Comparison of ENCODE assay signal across 10 cellular contexts in the genomic region with DNA sequence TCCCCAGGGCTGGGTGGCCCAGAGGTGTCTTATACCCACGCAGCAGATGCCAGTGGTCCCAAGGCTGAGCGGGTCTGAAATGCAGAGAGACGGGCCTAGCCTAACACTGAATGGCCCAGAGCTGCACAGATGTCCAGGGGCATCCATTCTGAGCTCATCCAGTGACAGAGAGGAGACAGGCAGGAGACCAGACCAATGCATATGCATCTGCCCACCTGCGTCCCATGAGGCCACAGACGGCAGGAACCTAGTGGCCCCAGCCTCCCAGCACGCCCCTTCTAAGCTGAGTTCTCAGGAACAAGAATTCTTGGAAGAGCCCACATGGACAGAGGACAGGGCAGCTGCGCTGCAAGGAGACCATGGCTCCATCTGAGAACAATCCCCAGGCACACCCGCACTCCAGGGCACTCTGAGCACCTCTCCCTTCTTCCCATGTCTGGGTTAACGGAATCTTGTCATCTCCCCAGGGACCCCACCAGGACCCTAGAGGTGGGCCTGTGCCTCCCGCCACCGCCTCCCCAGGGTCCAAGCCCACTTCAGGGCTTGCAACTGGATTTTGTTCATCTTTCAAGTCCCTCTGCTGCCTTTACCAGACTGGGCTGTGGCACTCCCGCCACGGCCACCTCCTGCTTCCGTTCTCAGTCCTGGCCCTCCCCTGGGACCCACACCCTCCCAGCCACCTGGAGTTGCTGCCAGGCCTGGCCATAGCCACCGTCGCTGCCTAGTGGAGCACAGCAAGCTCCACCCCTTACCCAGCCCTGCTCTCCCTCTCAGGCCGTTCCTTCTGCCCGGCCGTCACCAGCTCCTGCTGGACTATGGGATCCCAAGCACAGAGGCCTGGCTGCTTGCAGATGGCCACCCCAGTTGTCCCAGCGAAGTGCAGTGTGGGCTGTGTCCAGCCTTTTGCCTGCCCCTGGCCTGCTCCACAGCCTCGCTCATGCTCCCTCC. TPM values are rescaled to one million over a fixed set of nuclear protein-coding genes. Genes with fewer than 3 reads are reported as not detected.
DNase-seq lines count a peak whose midpoint lies in the region; TF ChIP-seq lines count a peak whose summit lies in the region.
"Had no signal": no experiment of that assay in that cellular context is flagged by ENCODE, and none has a peak within 500 bp of the region (broad histone marks: within the 10 kb centered on the region; RNA-seq: fewer than 3 reads in every experiment).

No MANE protein-coding gene starts in this region.

- H3K9me3 ChIP-seq in Karpas-422 (ENCODE audit: low read length), result no peaks in the 10 kb centered on the region

- H3K4me1 Mint-ChIP-seq in glutamatergic neuron (ENCODE audit: low read depth, unreplicated experiment), result no peaks in the 10 kb centered on the region

- no peaks in the 10 kb centered on the region; the same call in 1 of the 2 replicates for H3K27me3 ChIP-seq in Karpas-422 (ENCODE audit: low read length)

- H3K4me1 ChIP-seq in Karpas-422 (ENCODE audit: low read length), result peaks cover 22% of the 10 kb centered on the region

- in situ Hi-C loops in GM13976 (cut with MboI; ENCODE audit: low sequenced_read_pairs, unreplicated experiment), result no loop called here

- no peaks in the 10 kb centered on the region for H4K20me1 ChIP-seq in Karpas-422 (ENCODE audit: insufficient read depth, low read depth, low read length)

- H3K9me3 Mint-ChIP-seq in glutamatergic neuron (ENCODE audit: unreplicated experiment), result peaks cover 3% of the 10 kb centered on the region

- no peak overlapping the region for H3K27ac Mint-ChIP-seq in glutamatergic neuron (ENCODE audit: unreplicated experiment)

- peak overlapping the region; percentile 38 for H3K9ac ChIP-seq in Karpas-422 (ENCODE audit: low read length)

- no peak for TF ChIP-seq CTCF in GM13976 (IDR thresholded peaks at IDR 0.05; ENCODE audit: borderline replicate concordance, control extremely low read depth, extremely low read depth, insufficient read depth, missing control alignments)
- TF ChIP-seq CTCF in glutamatergic neuron (IDR thresholded peaks at IDR 0.05; ENCODE audit: partially characterized antibody, unreplicated experiment), result no peak

- no peaks in the 10 kb centered on the region for H3K79me2 ChIP-seq in Karpas-422 (ENCODE audit: low read length)

- peak overlapping the region; percentile 64 for H3K4me2 ChIP-seq in Karpas-422 (ENCODE audit: low read depth, low read length, poor library complexity, severe bottlenecking)

- DNase-seq in AG08395 (ENCODE audit: low spot score) (peak; percentile 1), GM13976 (ENCODE audit: low spot score) (peak; percentile 20), Karpas-422 (peak; percentile 78), glutamatergic neuron (peak; percentile 51), HuH-7 (ENCODE audit: low spot score) (no peak), NCI-H1694 (lab: John Stamatoyannopoulos, UW) (no peak), NCI-H345 (lab: John Stamatoyannopoulos, UW) (no peak), NCI-H146 (lab: John Stamatoyannopoulos, UW) (no peak)

- no peaks in the 10 kb centered on the region for H3K36me3 ChIP-seq in Karpas-422 (ENCODE audit: insufficient read depth, low read length)

- H3K4me3 ChIP-seq in Karpas-422 (ENCODE audit: low read length), result peak overlapping the region; percentile 55; the same call in 1 of the 2 replicates

- no peak overlapping the region for H3K27ac ChIP-seq in Karpas-422 (ENCODE audit: low read length)

- peak overlapping the region; percentile 47; the same call in 1 of the 2 replicates for H2AFZ ChIP-seq in Karpas-422 (ENCODE audit: low read length)

- H3K4me3 Mint-ChIP-seq in glutamatergic neuron (ENCODE audit: unreplicated experiment), result no peak overlapping the region

- no peaks in the 10 kb centered on the region for H3K9me2 ChIP-seq in Karpas-422 (replicated peaks; ENCODE audit: insufficient read depth, low read length)

- no peaks in the 10 kb centered on the region for H3K36me3 Mint-ChIP-seq in glutamatergic neuron (ENCODE audit: unreplicated experiment)

- peaks cover 23% of the 10 kb centered on the region for H3K27me3 Mint-ChIP-seq in glutamatergic neuron (ENCODE audit: unreplicated experiment)

RNA-seq across cellular contexts. Expression of a gene that starts 3.3 kb away (rescaled TPM):
- not detected in 2 replicates for total RNA-seq in Karpas-422 (2014; rRNA removed; shearing (Covaris generic); ENCODE audit: low replicate concordance)
- total RNA-seq in glutamatergic neuron (ENCODE audit: unreplicated experiment), result not detected
- total RNA-seq: dermis microvascular lymphatic vessel endothelial cell, G401 had no signal

Comparison
In these comparisons a context has a peak if more than half of its experiments do, and no peak if none do; other contexts are left out.
1. DNase-seq: peak in AG08395 (single experiment), GM13976 (single experiment), Karpas-422 (single experiment) and glutamatergic neuron (single experiment); none in HuH-7 (single experiment), NCI-H1694 (single experiment), NCI-H345 (single experiment) and NCI-H146 (single experiment).